Comparison of ENCODE assay signal across 20 cellular contexts in genomic region chr18:35524236-35524635, GRCh38. TPM values are rescaled to one million over a fixed set of nuclear protein-coding genes. Genes with fewer than 3 reads are reported as not detected.
A peak's percentile ranks its signal among the peaks of the same experiment; 100 is the strongest.
DNase-seq lines count a peak whose midpoint lies in the region; ATAC-seq and TF ChIP-seq lines count a peak whose summit lies in the region.
"Had no signal": no experiment of that assay in that cellular context is flagged by ENCODE, and none has a peak within 500 bp of the region (broad histone marks: within the 10 kb centered on the region; RNA-seq: fewer than 3 reads in every experiment).

No MANE protein-coding gene starts in this region.

- TF ChIP-seq POLR2A in body of pancreas (IDR thresholded peaks at IDR 0.05), result no peak

- H3K4me3 ChIP-seq in GM23338 (no peak overlapping the region), body of pancreas (no peak overlapping the region), hepatocyte (no peak overlapping the region), psoas muscle (no peak overlapping the region)

- no peak overlapping the region for H3K27ac Mint-ChIP-seq in GM23338
- H3K27ac Mint-ChIP-seq: activated CD8-positive, alpha-beta T cell treated with anti-CD3 and anti-CD28 coated beads, Interleukin-2, amount 10 ng/mL, durations not matched to agents 7 days and 5 days; B cell; type B pancreatic cell had no signal

- ATAC-seq in GM23338, result no peak; the same call in 2 of the 3 replicates
- peak; percentile 13 for ATAC-seq in body of pancreas
- ATAC-seq in psoas muscle, result peak in 3 of 4 donors; percentile 46 to 74 (median 54)
- no peak for ATAC-seq in activated T-cell treated with anti-CD3 and anti-CD28 coated beads, Interleukin-2, amount 50 U/mL, for 4 hours
- ATAC-seq: activated CD8-positive, alpha-beta T cell treated with anti-CD3 and anti-CD28 coated beads, Interleukin-2, amount 10 ng/mL, durations not matched to agents 7 days and 5 days had no signal

- intact Hi-C loops in body of pancreas (cut with DNase I), result no loop called here
- intact Hi-C loops in psoas muscle (cut with DNase I), result no loop called here

- H3K4me3 Mint-ChIP-seq in GM23338, result no peak overlapping the region
- H3K4me3 Mint-ChIP-seq in activated T-cell treated with anti-CD3 and anti-CD28 coated beads, Interleukin-2, amount 50 U/mL, for 4 hours, result no peak overlapping the region
- H3K4me3 Mint-ChIP-seq: activated CD8-positive, alpha-beta T cell treated with anti-CD3 and anti-CD28 coated beads, Interleukin-2, amount 10 ng/mL, durations not matched to agents 7 days and 5 days; B cell; type B pancreatic cell had no signal

- in situ Hi-C loops in GM13976 (cut with MboI; ENCODE audit: low sequenced_read_pairs, unreplicated experiment), result no loop called here

- no peak for DNase-seq in GM23338 (ENCODE audit: low spot score)
- peak in 1 of 4 donors; percentile 40 for DNase-seq in body of pancreas
- DNase-seq in hepatocyte (ENCODE audit: low spot score), result peak; percentile 28
- DNase-seq in psoas muscle, result no peak
- no peak for DNase-seq in GM13976 (ENCODE audit: low spot score)
- no peak for DNase-seq in middle frontal gyrus (ENCODE audit: extremely low spot score, low spot score)
- no peak for DNase-seq in midbrain (lab: John Stamatoyannopoulos, UW)
- DNase-seq in activated T-cell treated with anti-CD3 and anti-CD28 coated beads, Interleukin-2, amount 50 U/mL, for 4 hours, result no peak
- DNase-seq: activated CD8-positive, alpha-beta T cell treated with anti-CD3 and anti-CD28 coated beads, Interleukin-2, amount 10 ng/mL, durations not matched to agents 7 days and 5 days; brain microvascular endothelial cell; endodermal cell; mammary epithelial cell; NCI-H2081 treated with DMSO at 0.1 percent for 48 hours; NK-92 treated with Interleukin-12 subunit alpha and Interleukin-12 subunit beta, amount 100 ng/mL, for 24 hours; SHP77 treated with DMSO at 0.1 percent for 48 hours; stimulated activated CD4-positive, alpha-beta T cell treated with anti-CD3 and anti-CD28 coated beads, Interleukin-1b, Interleukin-23, amount 100 ng/mL, for 48 hours; stimulated activated CD8-positive, alpha-beta memory T cell treated with anti-CD3 and anti-CD28 coated beads, Interleukin-4, amount 100 ng/mL, for 48 hours had no signal

- H3K27ac ChIP-seq in GM23338 (ENCODE audit: low read depth) (0 out of 2 replicates have a peak overlapping the region, but pooled peaks have one; percentile 32), body of pancreas (no peak overlapping the region), hepatocyte (no peak overlapping the region), psoas muscle (peak overlapping the region; percentile 24)
- H3K27ac ChIP-seq: brain microvascular endothelial cell, parathyroid adenoma had no signal

- no peak for TF ChIP-seq CTCF in GM23338 (conservative IDR thresholded peaks at IDR 0.05; ENCODE audit: low read depth in 2 of 2)
- no peak for TF ChIP-seq CTCF in body of pancreas (IDR thresholded peaks at IDR 0.05)
- no peak for TF ChIP-seq CTCF in hepatocyte (IDR thresholded peaks at IDR 0.05; ENCODE audit: poor library complexity)
- no peak for TF ChIP-seq CTCF in psoas muscle (IDR thresholded peaks at IDR 0.05)
- TF ChIP-seq CTCF in GM13976 (IDR thresholded peaks at IDR 0.05; ENCODE audit: borderline replicate concordance, control extremely low read depth, extremely low read depth, insufficient read depth, missing control alignments), result no peak

- 67 to 75% methylated on average over 4 to 5 of the region's 5 CpGs for WGBS in body of pancreas, 2 donors
- WGBS in hepatocyte (ENCODE audit: low lambda C conversion rate, missing lambda C conversion rate), result 85% methylated on average over 5 of the region's 5 CpGs
- 36 to 73% (median 58%) methylated on average over 5 of the region's 5 CpGs for WGBS in psoas muscle, 3 donors

- no peaks in the 10 kb centered on the region for H3K36me3 ChIP-seq in GM23338 (ENCODE audit: insufficient read depth)
- H3K36me3 ChIP-seq in body of pancreas (replicated peaks in 1 of 2; ENCODE audit: insufficient read depth in 1 of 2, low read depth in 2 of 2), result no peaks in the 10 kb centered on the region
- no peaks in the 10 kb centered on the region for H3K36me3 ChIP-seq in hepatocyte (replicated peaks; ENCODE audit: insufficient read depth, low read depth)
- no peaks in the 10 kb centered on the region for H3K36me3 ChIP-seq in psoas muscle (ENCODE audit: insufficient read depth in 1 of 2, low read depth in 1 of 2)
- H3K36me3 ChIP-seq: brain microvascular endothelial cell had no signal

- no peaks in the 10 kb centered on the region for H3K79me2 ChIP-seq in GM23338 (replicated peaks; ENCODE audit: insufficient read depth)
- H3K79me2 ChIP-seq in hepatocyte, result no peaks in the 10 kb centered on the region
- H3K79me2 ChIP-seq: parathyroid adenoma had no signal

- H3K4me2 ChIP-seq in GM23338 (no peak overlapping the region), hepatocyte (no peak overlapping the region)

- H4K20me1 ChIP-seq in GM23338 (replicated peaks; ENCODE audit: insufficient read depth), result no peaks in the 10 kb centered on the region
- no peaks in the 10 kb centered on the region for H4K20me1 ChIP-seq in hepatocyte (ENCODE audit: insufficient read depth, poor library complexity, severe bottlenecking)

- H3K27me3 ChIP-seq in GM23338 (ENCODE audit: insufficient read depth), result no peaks in the 10 kb centered on the region
- no peaks in the 10 kb centered on the region for H3K27me3 ChIP-seq in body of pancreas
- H3K27me3 ChIP-seq in hepatocyte, result no peaks in the 10 kb centered on the region
- no peaks in the 10 kb centered on the region for H3K27me3 ChIP-seq in psoas muscle (ENCODE audit: insufficient read depth in 3 of 3, low read length in 2 of 3)
- H3K27me3 ChIP-seq: brain microvascular endothelial cell had no signal

- no peaks in the 10 kb centered on the region for H3F3A ChIP-seq in GM23338 (replicated peaks; ENCODE audit: low read depth)

- H2AFZ ChIP-seq in GM23338 (0 out of 2 replicates have a peak overlapping the region, but pooled peaks have one; percentile 28), hepatocyte (no peak overlapping the region)
- H2AFZ ChIP-seq: parathyroid adenoma had no signal

- H3K9me3 ChIP-seq in body of pancreas (no peaks in the 10 kb centered on the region), hepatocyte (ENCODE audit: low read depth) (no peaks in the 10 kb centered on the region), psoas muscle (no peaks in the 10 kb centered on the region)

- peaks cover 6% of the 10 kb centered on the region for H3K27me3 Mint-ChIP-seq in GM23338 (ENCODE audit: insufficient read depth, low read depth, poor library complexity)
- H3K27me3 Mint-ChIP-seq in activated T-cell treated with anti-CD3 and anti-CD28 coated beads, Interleukin-2, amount 50 U/mL, for 4 hours (ENCODE audit: low read depth), result peaks cover 26% of the 10 kb centered on the region
- H3K27me3 Mint-ChIP-seq: type B pancreatic cell had no signal

- no peaks in the 10 kb centered on the region for H3K36me3 Mint-ChIP-seq in GM23338 (ENCODE audit: low read depth)
- H3K36me3 Mint-ChIP-seq in activated T-cell treated with anti-CD3 and anti-CD28 coated beads, Interleukin-2, amount 50 U/mL, for 4 hours (ENCODE audit: insufficient read depth), result no peaks in the 10 kb centered on the region
- H3K36me3 Mint-ChIP-seq: type B pancreatic cell had no signal

- H3K4me1 ChIP-seq in GM23338 (ENCODE audit: insufficient read depth) (peaks cover 23% of the 10 kb centered on the region), body of pancreas (peaks cover 7% of the 10 kb centered on the region), hepatocyte (ENCODE audit: insufficient read depth) (peaks cover 8% of the 10 kb centered on the region), psoas muscle (peaks cover 39% of the 10 kb centered on the region)

- H3K9me2 ChIP-seq in GM23338 (ENCODE audit: insufficient read depth) (no peaks in the 10 kb centered on the region), hepatocyte (replicated peaks; ENCODE audit: insufficient read depth) (no peaks in the 10 kb centered on the region)

- no peaks in the 10 kb centered on the region for H3K9me3 Mint-ChIP-seq in GM23338
- no peaks in the 10 kb centered on the region for H3K9me3 Mint-ChIP-seq in activated T-cell treated with anti-CD3 and anti-CD28 coated beads, Interleukin-2, amount 50 U/mL, for 4 hours
- H3K9me3 Mint-ChIP-seq: type B pancreatic cell had no signal

- peaks cover 27% of the 10 kb centered on the region for H3K4me1 Mint-ChIP-seq in GM23338
- peaks cover 3% of the 10 kb centered on the region for H3K4me1 Mint-ChIP-seq in activated T-cell treated with anti-CD3 and anti-CD28 coated beads, Interleukin-2, amount 50 U/mL, for 4 hours (ENCODE audit: low read depth)

RNA-seq across cellular contexts. Expression of gene INO80C, which starts 26.5 kb away (rescaled TPM):
- total RNA-seq in GM23338 (2014; rRNA removed; shearing (Covaris generic)), result 16.3 and 22.6 TPM in 2 replicates
- polyA plus RNA-seq in GM23338 (2016; fragmentation: Nextera tagmentation; extraction: Ambion mirVana) (52.3 and 52.8 TPM in 2 replicates), hepatocyte (25.1 and 42.2 TPM in 2 replicates), psoas muscle (10 to 100 TPM; 22.5 to 26.7 (median 22.6) TPM)
- total RNA-seq in body of pancreas (10 to 100 TPM in 1 of 2 donors, 1 to 10 TPM in 1; 1.6 to 10.4 TPM), hepatocyte (16.5 and 16.6 TPM in 2 replicates), psoas muscle (10 to 100 TPM; 14.4 to 21.1 (median 18.3) TPM)
- total RNA-seq in activated T-cell treated with anti-CD3 and anti-CD28 coated beads, Interleukin-2, amount 50 U/mL, for 4 hours, result 10 to 100 TPM; 39.0 to 51.7 (median 41.8) TPM

RNA-seq across cellular contexts. Expression of gene GALNT1, which starts 57.3 kb away (rescaled TPM):
- 60.8 and 67.4 TPM in 2 replicates for total RNA-seq in GM23338 (2014; rRNA removed; shearing (Covaris generic))
- polyA plus RNA-seq in GM23338 (2016; fragmentation: Nextera tagmentation; extraction: Ambion mirVana) (36.4 and 37.4 TPM in 2 replicates), hepatocyte (240 and 271 TPM in 2 replicates), psoas muscle (10 to 100 TPM; 23.7 to 70.3 (median 32.5) TPM)
- total RNA-seq in body of pancreas (10 to 100 TPM; 27.0 to 37.2 TPM), hepatocyte (222 and 231 TPM in 2 replicates), psoas muscle (10 to 100 TPM; 29.5 to 58.7 (median 52.6) TPM)
- total RNA-seq in activated T-cell treated with anti-CD3 and anti-CD28 coated beads, Interleukin-2, amount 50 U/mL, for 4 hours, result 10 to 100 TPM; 39.5 to 47.0 (median 43.9) TPM

Comparison
In these comparisons a context has a peak if more than half of its experiments do, and no peak if none do; other contexts are left out.
1. ATAC-seq: peak in body of pancreas (single experiment) and psoas muscle (3 of 4); none in GM23338 (single experiment) and activated T-cell treated with anti-CD3 and anti-CD28 coated beads, Interleukin-2, amount 50 U/mL, for 4 hours (0 of 2).
2. H3K27ac ChIP-seq: peak in GM23338 (single experiment) and psoas muscle (single experiment); none in body of pancreas (0 of 4) and hepatocyte (single experiment).